13 cellular contexts compared by ENCODE assay signal in genomic region chr2:10482979-10483378, GRCh38. TPM values are rescaled to one million over a fixed set of nuclear protein-coding genes. Genes with fewer than 3 reads are reported as not detected.
DNase-seq lines count a peak whose midpoint lies in the region; ATAC-seq and TF ChIP-seq lines count a peak whose summit lies in the region.
"Had no signal": no experiment of that assay in that cellular context is flagged by ENCODE, and none has a peak within 500 bp of the region (broad histone marks: within the 10 kb centered on the region; RNA-seq: fewer than 3 reads in every experiment).

No MANE protein-coding gene starts in this region.

- no peak overlapping the region for H3K4ac ChIP-seq in trophoblast cell (ENCODE audit: low read depth, low read length)

- H3K9ac ChIP-seq in endodermal cell (ENCODE audit: extremely low read depth, low read length, poor library complexity, severe bottlenecking) (no peak overlapping the region), smooth muscle cell (ENCODE audit: low read depth) (no peak overlapping the region), trophoblast cell (ENCODE audit: low read length) (no peak overlapping the region)
- H3K9ac ChIP-seq: BLaER1 treated with 17β-estradiol and CSF1 and Interleukin-3, amounts not matched to agents 10 nM and 100 nM had no signal

- H2AK5ac ChIP-seq in trophoblast cell (ENCODE audit: low read length), result no peak overlapping the region

- H3K9me3 ChIP-seq in endodermal cell (ENCODE audit: control insufficient read depth, low read length), result no peaks in the 10 kb centered on the region
- H3K9me3 ChIP-seq in hepatocyte (ENCODE audit: low read depth), result no peaks in the 10 kb centered on the region
- no peaks in the 10 kb centered on the region for H3K9me3 ChIP-seq in smooth muscle cell (replicated peaks; ENCODE audit: low read depth)
- H3K9me3 ChIP-seq in trophoblast cell (ENCODE audit: insufficient read depth, low read depth, low read length), result peaks cover 3% of the 10 kb centered on the region
- H3K9me3 ChIP-seq: BLaER1 treated with 17β-estradiol and CSF1 and Interleukin-3, amounts not matched to agents 10 nM and 100 nM had no signal

- H3K79me2 ChIP-seq in hepatocyte (no peaks in the 10 kb centered on the region), smooth muscle cell (ENCODE audit: low read depth) (no peaks in the 10 kb centered on the region), trophoblast cell (ENCODE audit: control insufficient read depth, insufficient read depth, low read length, poor library complexity) (no peaks in the 10 kb centered on the region)

- H3K4me3 ChIP-seq in endodermal cell (ENCODE audit: low read length) (no peak overlapping the region), hepatocyte (no peak overlapping the region), smooth muscle cell (peak overlapping the region; percentile 24), trophoblast cell (ENCODE audit: low read depth, low read length) (no peak overlapping the region)
- H3K4me3 ChIP-seq: BLaER1 treated with 17β-estradiol and CSF1 and Interleukin-3, amounts not matched to agents 10 nM and 100 nM; GM23338 had no signal

- no peaks in the 10 kb centered on the region for H3K9me2 ChIP-seq in hepatocyte (replicated peaks; ENCODE audit: insufficient read depth)

- H3K9me3 Mint-ChIP-seq in endodermal cell, result no peaks in the 10 kb centered on the region
- no peaks in the 10 kb centered on the region for H3K9me3 Mint-ChIP-seq in natural killer cell
- H3K9me3 Mint-ChIP-seq: CD4-positive, alpha-beta T cell; GM23338; H9 had no signal

- H3K4me3 Mint-ChIP-seq in endodermal cell, result no peak overlapping the region
- H3K4me3 Mint-ChIP-seq in natural killer cell, result no peak overlapping the region
- H3K4me3 Mint-ChIP-seq: CD4-positive, alpha-beta T cell; GM23338; H9 had no signal

- no peak overlapping the region for H2BK120ac ChIP-seq in trophoblast cell (ENCODE audit: insufficient read depth, low read length, poor library complexity)

- H3K27ac Mint-ChIP-seq in endodermal cell, result no peak overlapping the region
- H3K27ac Mint-ChIP-seq in natural killer cell, result no peak overlapping the region
- H3K27ac Mint-ChIP-seq: CD4-positive, alpha-beta T cell; GM23338; H9 had no signal

- WGBS in endodermal cell (ENCODE audit: insufficient coverage in 1 of 2, insufficient read length in 1 of 2), 2 experiments, result 87 to 91% methylated on average over 4 to 7 of the region's 7 CpGs
- WGBS in hepatocyte (ENCODE audit: low lambda C conversion rate, missing lambda C conversion rate), result 29% methylated on average over 7 of the region's 7 CpGs
- 21% methylated on average over 7 of the region's 7 CpGs for WGBS in smooth muscle cell (ENCODE audit: low lambda C conversion rate)
- WGBS in trophoblast cell (ENCODE audit: extremely low coverage, insufficient coverage, insufficient read length), result no CpG with 5 or more reads among the region's 7 CpGs

- H3K23ac ChIP-seq in trophoblast cell (ENCODE audit: low read length), result no peak overlapping the region

- H3K27me3 ChIP-seq in endodermal cell (ENCODE audit: control insufficient read depth, insufficient read depth, low read length, poor library complexity, severe bottlenecking) (no peaks in the 10 kb centered on the region), hepatocyte (no peaks in the 10 kb centered on the region), smooth muscle cell (ENCODE audit: low read depth) (peaks cover 9% of the 10 kb centered on the region), trophoblast cell (ENCODE audit: insufficient read depth, low read length) (no peaks in the 10 kb centered on the region)
- H3K27me3 ChIP-seq: BLaER1 treated with 17β-estradiol and CSF1 and Interleukin-3, amounts not matched to agents 10 nM and 100 nM had no signal

- H2BK12ac ChIP-seq in trophoblast cell (ENCODE audit: low read length), result no peak overlapping the region

- H3K79me1 ChIP-seq in trophoblast cell (ENCODE audit: low read length), result no peaks in the 10 kb centered on the region

- ATAC-seq in natural killer cell, result no peak
- ATAC-seq: GM23338 had no signal

- peaks cover 51% of the 10 kb centered on the region for H3K27me3 Mint-ChIP-seq in endodermal cell (ENCODE audit: insufficient read depth)
- peaks cover 0 to 8% of the 10 kb centered on the region in 2 donors for H3K27me3 Mint-ChIP-seq in natural killer cell (ENCODE audit: low read depth in 2 of 2)
- H3K27me3 Mint-ChIP-seq: CD4-positive, alpha-beta T cell had no signal

- no peak overlapping the region for H3K27ac ChIP-seq in endodermal cell (ENCODE audit: low read depth, low read length)
- H3K27ac ChIP-seq in hepatocyte, result peak overlapping the region; percentile 79
- no peak overlapping the region for H3K27ac ChIP-seq in smooth muscle cell (ENCODE audit: low read depth)
- H3K27ac ChIP-seq in trophoblast cell (ENCODE audit: low read depth, low read length), result no peak overlapping the region
- H3K27ac ChIP-seq: BLaER1 treated with 17β-estradiol and CSF1 and Interleukin-3, amounts not matched to agents 10 nM and 100 nM had no signal

- H3K14ac ChIP-seq in trophoblast cell (ENCODE audit: low read length), result no peak overlapping the region

- no peak overlapping the region for H2BK5ac ChIP-seq in trophoblast cell (ENCODE audit: low read depth, low read length, poor library complexity)

- DNase-seq in ELR (ENCODE audit: low read depth), result peak; percentile 29
- peak; percentile 10 for DNase-seq in endodermal cell
- DNase-seq in hepatocyte (ENCODE audit: low spot score), result no peak
- no peak for DNase-seq in smooth muscle cell (lab: John Stamatoyannopoulos, UW; ENCODE audit: unreplicated experiment)
- no peak for DNase-seq in trophoblast cell
- DNase-seq in dermis blood vessel endothelial cell, result no peak
- no peak for DNase-seq in natural killer cell
- DNase-seq: ACHN; CD4-positive, alpha-beta T cell; DMS79; H9 had no signal

- H3K4me1 ChIP-seq in endodermal cell (ENCODE audit: control insufficient read depth, insufficient read depth, low read length) (peaks cover 10% of the 10 kb centered on the region), hepatocyte (ENCODE audit: insufficient read depth) (peaks cover 10% of the 10 kb centered on the region), smooth muscle cell (ENCODE audit: low read depth) (no peaks in the 10 kb centered on the region), trophoblast cell (ENCODE audit: control insufficient read depth in 1 of 2, insufficient read depth in 2 of 2, low read length in 2 of 2) (no peaks in the 10 kb centered on the region)

- intact Hi-C loops in natural killer cell (cut with micrococcal nuclease), result no loop called here

- no peak overlapping the region for H4K12ac ChIP-seq in trophoblast cell (ENCODE audit: low read depth, low read length)

- H3K36me3 ChIP-seq in endodermal cell (ENCODE audit: control insufficient read depth, insufficient read depth, low read length) (no peaks in the 10 kb centered on the region), hepatocyte (replicated peaks; ENCODE audit: insufficient read depth, low read depth) (no peaks in the 10 kb centered on the region), smooth muscle cell (ENCODE audit: low read depth) (no peaks in the 10 kb centered on the region), trophoblast cell (ENCODE audit: control insufficient read depth in 1 of 2, insufficient read depth in 2 of 2, low read length in 2 of 2) (no peaks in the 10 kb centered on the region)
- H3K36me3 ChIP-seq: BLaER1 treated with 17β-estradiol and CSF1 and Interleukin-3, amounts not matched to agents 10 nM and 100 nM had no signal

- no peak overlapping the region for H4K8ac ChIP-seq in trophoblast cell (ENCODE audit: low read depth, low read length)

- H3K4me1 Mint-ChIP-seq in endodermal cell (peaks cover 23% of the 10 kb centered on the region), natural killer cell (peaks cover 12 to 18% of the 10 kb centered on the region in 2 donors)

- peak overlapping the region; percentile 53 for H3K4me2 ChIP-seq in hepatocyte
- peak overlapping the region; percentile 75 for H3K4me2 ChIP-seq in smooth muscle cell
- no peak overlapping the region for H3K4me2 ChIP-seq in trophoblast cell (ENCODE audit: low read length)
- H3K4me2 ChIP-seq: BLaER1 treated with 17β-estradiol and CSF1 and Interleukin-3, amounts not matched to agents 10 nM and 100 nM; GM23338 had no signal

- H3K18ac ChIP-seq in trophoblast cell (ENCODE audit: low read length), result no peak overlapping the region

- H4K20me1 ChIP-seq in hepatocyte (ENCODE audit: insufficient read depth, poor library complexity, severe bottlenecking) (no peaks in the 10 kb centered on the region), smooth muscle cell (ENCODE audit: low read depth) (no peaks in the 10 kb centered on the region)
- H4K20me1 ChIP-seq: BLaER1 treated with 17β-estradiol and CSF1 and Interleukin-3, amounts not matched to agents 10 nM and 100 nM had no signal

- H4K91ac ChIP-seq in trophoblast cell (ENCODE audit: low read depth, low read length), result no peak overlapping the region

- TF ChIP-seq CTCF in endodermal cell (conservative IDR thresholded peaks at IDR 0.05) (no peak), hepatocyte (IDR thresholded peaks at IDR 0.05; ENCODE audit: poor library complexity) (no peak), smooth muscle cell (IDR thresholded peaks at IDR 0.05; ENCODE audit: borderline replicate concordance, insufficient read depth, poor library complexity, severe bottlenecking) (no peak), natural killer cell (IDR thresholded peaks at IDR 0.05) (no peak)

- no peak overlapping the region for H2AFZ ChIP-seq in hepatocyte
- peak overlapping the region; percentile 81 for H2AFZ ChIP-seq in smooth muscle cell (ENCODE audit: low read depth)
- H2AFZ ChIP-seq in trophoblast cell (ENCODE audit: insufficient read depth, low read length, poor library complexity), result no peak overlapping the region
- H2AFZ ChIP-seq: GM23338 had no signal

- H3F3A ChIP-seq in smooth muscle cell (ENCODE audit: low read depth), result no peaks in the 10 kb centered on the region

- H3K36me3 Mint-ChIP-seq in endodermal cell (ENCODE audit: low read depth) (no peaks in the 10 kb centered on the region), natural killer cell (no peaks in the 10 kb centered on the region)

RNA-seq across cellular contexts. Expression of gene ODC1, which starts 34.9 kb away (rescaled TPM):
- total RNA-seq in endodermal cell (100 to 1,000 TPM; 108 to 152 TPM), hepatocyte (140 and 165 TPM in 2 replicates), smooth muscle cell (27.6 and 34.7 TPM in 2 replicates), dermis blood vessel endothelial cell (111 and 129 TPM in 2 replicates), natural killer cell (10 to 100 TPM; 38.7 to 85.4 (median 43.8) TPM)
- polyA plus RNA-seq in endodermal cell (2013, experiment 1 of 2), result 336 TPM
- polyA plus RNA-seq in endodermal cell (2013, experiment 2 of 2), result 282 TPM
- polyA plus RNA-seq in hepatocyte (92.0 and 92.8 TPM in 2 replicates), smooth muscle cell (22.4 and 32.9 TPM in 2 replicates)
- polyA plus RNA-seq in trophoblast cell (2013), result 175 and 189 TPM in 2 replicates

Comparison
In these comparisons a context has a peak if more than half of its experiments do, and no peak if none do; other contexts are left out.
1. DNase-seq: peak in ELR (single experiment) and endodermal cell (single experiment); none in hepatocyte (single experiment), smooth muscle cell (single experiment), trophoblast cell (0 of 2), dermis blood vessel endothelial cell (single experiment) and natural killer cell (single experiment).